Comparison of ENCODE assay signal across 15 cellular contexts in the genomic region with DNA sequence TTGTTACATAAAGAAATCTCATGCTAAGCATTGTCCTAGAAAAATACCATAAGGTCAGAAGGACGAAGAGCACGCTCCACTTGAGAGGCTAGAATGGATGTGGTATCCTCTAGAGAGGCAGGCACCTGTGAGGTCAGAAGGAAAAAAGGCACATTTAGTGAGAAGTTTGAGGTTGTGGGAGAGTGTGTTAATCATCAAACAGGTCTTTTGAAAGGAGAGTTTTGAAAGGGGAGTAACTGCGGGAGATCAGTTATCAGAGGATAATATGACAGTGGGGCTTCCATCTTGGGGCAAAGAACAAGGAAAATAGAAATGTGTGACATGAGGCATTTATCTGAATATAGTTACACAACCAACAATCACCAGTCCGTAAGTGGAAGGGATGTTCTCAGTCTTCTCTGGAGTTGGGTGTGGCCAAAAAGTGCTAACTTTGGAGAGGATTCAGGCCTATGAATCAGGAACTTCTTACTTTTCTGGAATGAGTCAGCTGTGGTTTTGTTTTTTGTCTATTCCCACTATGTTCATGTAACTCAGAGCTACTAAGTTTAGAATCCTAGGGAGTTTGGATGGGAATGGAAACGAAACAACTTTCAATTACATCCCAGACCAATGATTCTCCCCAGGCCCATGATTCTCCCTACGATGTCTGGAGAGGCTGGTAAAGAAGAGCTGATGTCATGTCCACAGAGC.
DNase-seq lines count a peak whose midpoint lies in the region; ATAC-seq, FAIRE-seq and TF ChIP-seq lines count a peak whose summit lies in the region.
"Had no signal": no experiment of that assay in that cellular context is flagged by ENCODE, and none has a peak within 500 bp of the region (broad histone marks: within the 10 kb centered on the region; RNA-seq: fewer than 3 reads in every experiment).

No MANE protein-coding gene starts in this region.

- H3K36me3 ChIP-seq in astrocyte (ENCODE audit: insufficient read depth, low read length), result no peaks in the 10 kb centered on the region
- no peaks in the 10 kb centered on the region for H3K36me3 ChIP-seq in pancreas
- H3K36me3 ChIP-seq: BE2C had no signal

- intact Hi-C loops in Right ventricle myocardium superior (cut with DNase I), result no loop called here
- intact Hi-C loops in pancreas (cut with DNase I), result no loop called here

- no peak overlapping the region for H3K9ac ChIP-seq in astrocyte (ENCODE audit: low read length)

- POLR2A ChIA-PET in RWPE1 (lab: Yijun Ruan, JAX; ENCODE audit: low non-redundant PET), result no interaction called here

- CTCF ChIA-PET in RWPE1 (lab: Yijun Ruan, JAX), result interaction anchor here (0.6 kb wide), 1 partner anchor 681 kb away, joined by 3 read pairs; no protein-coding TSS in a partner anchor

- no peak overlapping the region for H3K4me2 ChIP-seq in astrocyte (ENCODE audit: low read length)

- DNase-seq in EL (peak; percentile 23), astrocyte (ENCODE audit: low read depth) (peak; percentile 73), Right ventricle myocardium superior (no peak), pancreas (no peak), RWPE1 (ENCODE audit: low spot score) (no peak), NCI-H128 (lab: John Stamatoyannopoulos, UW; ENCODE audit: unreplicated experiment) (no peak), UCSD-AML1 (lab: John Stamatoyannopoulos, UW; ENCODE audit: unreplicated experiment) (no peak), DMS153 treated with DMSO at 0.1 percent for 48 hours (lab: John Stamatoyannopoulos, UW; ENCODE audit: unreplicated experiment) (no peak)
- DNase-seq: activated CD4-positive, CD25-positive, alpha-beta regulatory T cell treated with anti-CD3 and anti-CD28 coated beads, Interleukin-2, amount 50 U/mL, for 72 hours; activated T-cell treated with anti-CD3 and anti-CD28 coated beads, Interleukin-2, amount 50 U/mL, for 4 hours; BE2C; NCI-H146; NCI-H748 treated with DMSO at 0.1 percent for 48 hours had no signal

- H3K79me2 ChIP-seq in astrocyte (ENCODE audit: insufficient read depth, low read length), result no peaks in the 10 kb centered on the region

- peaks cover 32% of the 10 kb centered on the region for H3K4me1 Mint-ChIP-seq in astrocyte (ENCODE audit: low read depth, unreplicated experiment)

- peak overlapping the region; percentile 76 for H3K27ac Mint-ChIP-seq in astrocyte (ENCODE audit: unreplicated experiment)

- H4K20me1 ChIP-seq in astrocyte (ENCODE audit: insufficient read depth, low read length), result no peaks in the 10 kb centered on the region

- TF ChIP-seq CTCF in astrocyte (IDR thresholded peaks at IDR 0.05; ENCODE audit: insufficient read depth, low read depth, low read length) (no peak), pancreas (IDR thresholded peaks at IDR 0.05) (no peak), RWPE1 (conservative IDR thresholded peaks at IDR 0.05; ENCODE audit: low read depth) (no peak)

- peak; percentile 86 for ATAC-seq in Right ventricle myocardium superior (ENCODE audit: poor library complexity)
- ATAC-seq in pancreas, result peak in 3 of 4 donors; percentile 40 to 66 (median 59)
- ATAC-seq: activated T-cell treated with anti-CD3 and anti-CD28 coated beads, Interleukin-2, amount 50 U/mL, for 4 hours had no signal

- H3K9me3 ChIP-seq in astrocyte (ENCODE audit: insufficient read depth, low read depth, low read length) (no peaks in the 10 kb centered on the region), pancreas (no peaks in the 10 kb centered on the region)
- H3K9me3 ChIP-seq: BE2C had no signal

- H3K4me3 ChIP-seq in astrocyte (ENCODE audit: insufficient read depth, low read depth, low read length) (no peak overlapping the region), pancreas (no peak overlapping the region)

- WGBS in pancreas, 2 donors, result 47 to 57% methylated on average over 6 of the region's 6 CpGs

- no peaks in the 10 kb centered on the region for H3K27me3 Mint-ChIP-seq in astrocyte (ENCODE audit: low read depth, unreplicated experiment)
- H3K27me3 Mint-ChIP-seq: brain had no signal

- no peaks in the 10 kb centered on the region for H3K27me3 ChIP-seq in astrocyte (ENCODE audit: insufficient read depth, low read length)
- H3K27me3 ChIP-seq in pancreas, result no peaks in the 10 kb centered on the region
- H3K27me3 ChIP-seq: BE2C had no signal

- peaks cover 9% of the 10 kb centered on the region for H3K9me3 Mint-ChIP-seq in astrocyte (ENCODE audit: unreplicated experiment)

- no peak overlapping the region for H3K4me3 Mint-ChIP-seq in astrocyte (ENCODE audit: unreplicated experiment)
- H3K4me3 Mint-ChIP-seq: activated T-cell treated with anti-CD3 and anti-CD28 coated beads, Interleukin-2, amount 50 U/mL, for 4 hours; brain had no signal

- FAIRE-seq in astrocyte (lab: Jason Lieb, UNC) (peak; percentile 71), pancreas (lab: Jason Lieb, UNC) (no peak)
- FAIRE-seq: islet of Langerhans had no signal

- peak overlapping the region; percentile 42 for H3K27ac ChIP-seq in astrocyte (ENCODE audit: low read depth, low read length)
- no peak overlapping the region for H3K27ac ChIP-seq in pancreas
- no peak overlapping the region for H3K27ac ChIP-seq in RWPE1

- H3K4me1 ChIP-seq in astrocyte (ENCODE audit: insufficient read depth, low read length) (no peaks in the 10 kb centered on the region), pancreas (no peaks in the 10 kb centered on the region)
- H3K4me1 ChIP-seq: BE2C had no signal

- no peak overlapping the region for H2AFZ ChIP-seq in astrocyte (ENCODE audit: low read depth, low read length)

- no peaks in the 10 kb centered on the region for H3K36me3 Mint-ChIP-seq in astrocyte (ENCODE audit: low read depth, unreplicated experiment)
- H3K36me3 Mint-ChIP-seq: brain had no signal

Comparison
In these comparisons a context has a peak if more than half of its experiments do, and no peak if none do; other contexts are left out.
1. DNase-seq: peak in EL (single experiment) and astrocyte (single experiment); none in Right ventricle myocardium superior (single experiment), pancreas (0 of 6), RWPE1 (single experiment), NCI-H128 (single experiment), UCSD-AML1 (single experiment) and DMS153 treated with DMSO at 0.1 percent for 48 hours (single experiment).